1 cellular context compared by ENCODE assay signal in the genomic region with DNA sequence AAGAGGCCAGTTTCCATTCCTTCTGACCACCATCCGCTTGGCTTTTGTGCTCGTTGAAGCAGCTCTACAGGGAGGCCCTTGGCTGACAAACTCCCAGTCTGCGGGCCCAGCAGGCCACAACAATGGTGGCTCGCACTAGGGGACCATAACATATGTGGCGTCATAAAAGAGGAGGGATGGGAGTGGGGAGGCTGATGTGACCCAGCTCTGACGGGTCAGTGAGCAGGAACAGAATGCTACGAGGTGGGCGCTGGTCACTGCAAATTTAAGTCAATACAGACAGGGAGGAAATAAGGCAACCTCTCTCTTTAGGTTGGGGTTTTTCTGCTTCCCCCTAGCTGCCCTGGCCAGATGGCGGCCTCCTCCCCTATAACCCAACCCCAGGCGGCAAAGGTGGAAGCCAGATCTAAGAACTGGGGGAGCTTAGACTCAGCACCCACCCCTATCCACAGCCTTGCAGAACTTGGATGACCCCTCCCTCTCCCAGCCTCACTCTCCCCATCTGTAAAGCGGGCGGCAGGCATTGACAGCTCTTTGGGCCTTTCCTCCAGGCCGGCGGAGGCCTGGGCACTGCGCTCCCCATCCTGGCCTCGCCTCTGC.
TF ChIP-seq lines count a peak whose summit lies in the region.

No MANE protein-coding gene starts in this region.

TF ChIP-seq in H1, 55 proteins besides CTCF, POLR2A, EP300 and RAD21:
- TF ChIP-seq HDAC6 (IDR thresholded peaks at IDR 0.05; ENCODE audit: low read depth, low read length) (no peak), TAF7 (optimal IDR thresholded peaks at IDR 0.05; ENCODE audit: borderline replicate concordance, low read depth, low read length) (no peak), TAF1 (IDR thresholded peaks at IDR 0.05; ENCODE audit: low read depth, low read length) (no peak), SIN3A (conservative IDR thresholded peaks at IDR 0.05 in 1 of 2, IDR thresholded peaks at IDR 0.05 in 1 of 2; ENCODE audit: low read depth in 1 of 2, low read length in 2 of 2) (no peak), PHF8 (conservative IDR thresholded peaks at IDR 0.05; ENCODE audit: low read depth, low read length) (no peak), YY1 (IDR thresholded peaks at IDR 0.05; ENCODE audit: low read depth, low read length) (peak; percentile 36; the same call in 1 of the 2 replicates), KDM1A (IDR thresholded peaks at IDR 0.05; ENCODE audit: borderline replicate concordance, low read length) (peak; percentile 92; the same call in 1 of the 2 replicates), SP1 (IDR thresholded peaks at IDR 0.05; ENCODE audit: low read depth, low read length) (no peak), SUZ12 (IDR thresholded peaks at IDR 0.05; ENCODE audit: low read length) (no peak), NRF1 (IDR thresholded peaks at IDR 0.05; ENCODE audit: low read depth, low read length) (no peak), POU5F1 (IDR thresholded peaks at IDR 0.05; ENCODE audit: low read depth, low read length) (no peak), JUN (IDR thresholded peaks at IDR 0.05; ENCODE audit: low read depth, low read length) (no peak), GABPA (IDR thresholded peaks at IDR 0.05; ENCODE audit: borderline replicate concordance, insufficient read depth, low read length) (no peak), SRF (IDR thresholded peaks at IDR 0.05; ENCODE audit: low read depth, low read length) (no peak), CHD1 (IDR thresholded peaks at IDR 0.05; ENCODE audit: low read depth, low read length) (no peak), NANOG (IDR thresholded peaks at IDR 0.05; ENCODE audit: insufficient read depth, low read depth, low read length, poor library complexity, severe bottlenecking) (peak; percentile 25), TEAD4 (IDR thresholded peaks at IDR 0.05; ENCODE audit: low read depth, low read length) (no peak), SIRT6 (IDR thresholded peaks at IDR 0.05; ENCODE audit: low read length) (no peak), BACH1 (IDR thresholded peaks at IDR 0.05; ENCODE audit: low read length) (no peak), CBX8 (IDR thresholded peaks at IDR 0.05; ENCODE audit: borderline replicate concordance, low read depth, low read length) (no peak), SAP30 (IDR thresholded peaks at IDR 0.05; ENCODE audit: insufficient read depth, insufficient replicate concordance, low read length) (no peak), CEBPB (IDR thresholded peaks at IDR 0.05; ENCODE audit: low read depth, low read length) (no peak), RFX5 (IDR thresholded peaks at IDR 0.05; ENCODE audit: borderline replicate concordance, low read depth, low read length) (no peak), RNF2 (IDR thresholded peaks at IDR 0.05; ENCODE audit: borderline replicate concordance, low read depth, low read length, missing control alignments, poor library complexity, severe bottlenecking) (no peak), TBP (IDR thresholded peaks at IDR 0.05; ENCODE audit: low read depth, low read length) (no peak)
- TF ChIP-seq, protein P1, sequence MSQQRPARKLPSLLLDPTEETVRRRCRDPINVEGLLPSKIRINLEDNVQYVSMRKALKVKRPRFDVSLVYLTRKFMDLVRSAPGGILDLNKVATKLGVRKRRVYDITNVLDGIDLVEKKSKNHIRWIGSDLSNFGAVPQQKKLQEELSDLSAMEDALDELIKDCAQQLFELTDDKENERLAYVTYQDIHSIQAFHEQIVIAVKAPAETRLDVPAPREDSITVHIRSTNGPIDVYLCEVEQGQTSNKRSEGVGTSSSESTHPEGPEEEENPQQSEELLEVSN (IDR thresholded peaks at IDR 0.05), result no peak
TF ChIP-seq in H1: peak in this region for 3.
